16 cellular contexts compared by ENCODE assay signal in genomic region chr15:74573987-74574386, GRCh38. TPM values are rescaled to one million over a fixed set of nuclear protein-coding genes. Genes with fewer than 3 reads are reported as not detected.
A peak's percentile ranks its signal among the peaks of the same experiment; 100 is the strongest.
DNase-seq lines count a peak whose midpoint lies in the region; ATAC-seq, FAIRE-seq and TF ChIP-seq lines count a peak whose summit lies in the region.
"Had no signal": no experiment of that assay in that cellular context is flagged by ENCODE, and none has a peak within 500 bp of the region (broad histone marks: within the 10 kb centered on the region; RNA-seq: fewer than 3 reads in every experiment).

No MANE protein-coding gene starts in this region.

- H3K4me3 Mint-ChIP-seq in activated CD8-positive, alpha-beta memory T cell treated with anti-CD3 and anti-CD28 coated beads, Interleukin-2, amount 10 ng/mL, durations not matched to agents 7 days and 5 days: no peak overlapping the region
- H3K4me3 Mint-ChIP-seq in brain: no peak overlapping the region
- H3K4me3 Mint-ChIP-seq: CD8-positive, alpha-beta memory T cell had no signal

- peak; percentile 43 for DNase-seq in activated CD8-positive, alpha-beta memory T cell treated with anti-CD3 and anti-CD28 coated beads, Interleukin-2, amount 10 ng/mL, durations not matched to agents 7 days and 5 days
- no peak for DNase-seq in activated CD8-positive, alpha-beta memory T cell treated with anti-CD3 and anti-CD28 coated beads for 24 hours
- DNase-seq in M059J (ENCODE audit: low read depth): peak; percentile 15
- DNase-seq in lung microvascular endothelial cell (ENCODE audit: low read depth in 2 of 2): peak; percentile 63 to 86
- DNase-seq in pancreas: no peak
- no peak for DNase-seq in SW480 (ENCODE audit: low spot score)
- DNase-seq in GDM1 (lab: John Stamatoyannopoulos, UW): no peak
- DNase-seq: CD8-positive, alpha-beta memory T cell; GOT3; naive thymus-derived CD4-positive, alpha-beta T cell; NCI-H2029 treated with DMSO at 0.1 percent for 48 hours; NCI-H524 treated with DMSO at 0.1 percent for 48 hours; retina; stimulated activated CD4-positive, alpha-beta T cell treated with anti-CD3 and anti-CD28 coated beads, Interleukin-15, amount 100 ng/mL, for 24 hours; substantia nigra had no signal

- 96 to 97% methylated on average over 4 of the region's 4 CpGs for WGBS in pancreas, 2 donors

- peaks cover 0 to 7% (median 0%) of the 10 kb centered on the region in 3 donors for H3K36me3 ChIP-seq in pancreas

- no peak for TF ChIP-seq CTCF in brain (conservative IDR thresholded peaks at IDR 0.05)
- no peak for TF ChIP-seq CTCF in pancreas (IDR thresholded peaks at IDR 0.05)

- H3K9me3 ChIP-seq in pancreas: no peaks in the 10 kb centered on the region

- peaks cover 34% of the 10 kb centered on the region for H3K4me1 Mint-ChIP-seq in activated CD8-positive, alpha-beta memory T cell treated with anti-CD3 and anti-CD28 coated beads, Interleukin-2, amount 10 ng/mL, durations not matched to agents 7 days and 5 days
- H3K4me1 Mint-ChIP-seq in brain: peaks cover 30% of the 10 kb centered on the region

- no peaks in the 10 kb centered on the region for H3K4me1 ChIP-seq in pancreas

- CTCF ChIA-PET in activated CD8-positive, alpha-beta memory T cell treated with anti-CD3 and anti-CD28 coated beads, Interleukin-2, amount 10 ng/mL, durations not matched to agents 7 days and 5 days (lab: Charles Lee): no interaction called here

- H3K27me3 Mint-ChIP-seq in activated CD8-positive, alpha-beta memory T cell treated with anti-CD3 and anti-CD28 coated beads, Interleukin-2, amount 10 ng/mL, durations not matched to agents 7 days and 5 days: no peaks in the 10 kb centered on the region
- peaks cover 2% of the 10 kb centered on the region for H3K27me3 Mint-ChIP-seq in brain
- H3K27me3 Mint-ChIP-seq: CD8-positive, alpha-beta memory T cell; naive thymus-derived CD4-positive, alpha-beta T cell had no signal

- no peak overlapping the region for H3K4me3 ChIP-seq in pancreas

- no peak for FAIRE-seq in pancreas (lab: Jason Lieb, UNC)

- no peaks in the 10 kb centered on the region for H3K27me3 ChIP-seq in pancreas

- H3K27ac Mint-ChIP-seq in activated CD8-positive, alpha-beta memory T cell treated with anti-CD3 and anti-CD28 coated beads, Interleukin-2, amount 10 ng/mL, durations not matched to agents 7 days and 5 days: peak overlapping the region; percentile 51
- H3K27ac Mint-ChIP-seq in brain: peak overlapping the region in 4 of 5 experiments; percentile 28 to 80 (median 48)

- intact Hi-C loops in pancreas (cut with DNase I): no loop called here

- peak; percentile 53 for ATAC-seq in activated CD8-positive, alpha-beta memory T cell treated with anti-CD3 and anti-CD28 coated beads, Interleukin-2, amount 10 ng/mL, durations not matched to agents 7 days and 5 days
- no peak for ATAC-seq in pancreas
- ATAC-seq: naive thymus-derived CD4-positive, alpha-beta T cell had no signal

- no peak overlapping the region for H3K27ac ChIP-seq in pancreas

- no peaks in the 10 kb centered on the region for H3K9me3 Mint-ChIP-seq in activated CD8-positive, alpha-beta memory T cell treated with anti-CD3 and anti-CD28 coated beads, Interleukin-2, amount 10 ng/mL, durations not matched to agents 7 days and 5 days (ENCODE audit: low read depth)
- H3K9me3 Mint-ChIP-seq in brain: no peaks in the 10 kb centered on the region
- H3K9me3 Mint-ChIP-seq: CD8-positive, alpha-beta memory T cell; naive thymus-derived CD4-positive, alpha-beta T cell had no signal

- peaks cover 68% of the 10 kb centered on the region for H3K36me3 Mint-ChIP-seq in activated CD8-positive, alpha-beta memory T cell treated with anti-CD3 and anti-CD28 coated beads, Interleukin-2, amount 10 ng/mL, durations not matched to agents 7 days and 5 days
- H3K36me3 Mint-ChIP-seq in brain: peaks cover 57% of the 10 kb centered on the region

RNA-seq across cellular contexts. Expression of gene ARID3B, which starts 33.0 kb away (rescaled TPM):
- 10 to 100 TPM; 56.0 to 63.6 TPM for total RNA-seq in activated CD8-positive, alpha-beta memory T cell treated with anti-CD3 and anti-CD28 coated beads, Interleukin-2, amount 10 ng/mL, durations not matched to agents 7 days and 5 days
- 0.71 and 2.0 TPM in 2 replicates for total RNA-seq in M059J (2014; rRNA removed; shearing (Covaris generic))
- polyA plus RNA-seq in brain (ENCODE audit: insufficient read depth, low read depth, low replicate concordance) (4.1 TPM), pancreas (1 to 10 TPM; 4.2 to 4.8 TPM)
- total RNA-seq in lung microvascular endothelial cell (1.3 and 2.8 TPM in 2 replicates), pancreas (1 to 10 TPM; 2.9 to 4.5 (median 3.5) TPM)

RNA-seq across cellular contexts. Expression of gene CLK3, which starts 41.6 kb away (rescaled TPM):
- total RNA-seq in activated CD8-positive, alpha-beta memory T cell treated with anti-CD3 and anti-CD28 coated beads, Interleukin-2, amount 10 ng/mL, durations not matched to agents 7 days and 5 days: 100 to 1,000 TPM; 120 to 140 TPM
- total RNA-seq in M059J (2014; rRNA removed; shearing (Covaris generic)): 60.7 and 81.1 TPM in 2 replicates
- polyA plus RNA-seq in brain (ENCODE audit: insufficient read depth, low read depth, low replicate concordance) (61.8 TPM), pancreas (10 to 100 TPM; 63.1 to 89.9 TPM)
- total RNA-seq in lung microvascular endothelial cell (31.6 and 48.2 TPM in 2 replicates), pancreas (10 to 100 TPM; 23.1 to 42.2 (median 28.7) TPM)

Comparison
In these comparisons a context has a peak if more than half of its experiments do, and no peak if none do; other contexts are left out.
1. DNase-seq: peak in activated CD8-positive, alpha-beta memory T cell treated with anti-CD3 and anti-CD28 coated beads, Interleukin-2, amount 10 ng/mL, durations not matched to agents 7 days and 5 days (single experiment), M059J (single experiment) and lung microvascular endothelial cell (2 of 2); none in activated CD8-positive, alpha-beta memory T cell treated with anti-CD3 and anti-CD28 coated beads for 24 hours (single experiment), pancreas (0 of 6), SW480 (single experiment) and GDM1 (single experiment).
2. RNA of gene ARID3B, which starts 33.0 kb away (total RNA-seq): 56.0 to 63.6 TPM in activated CD8-positive, alpha-beta memory T cell treated with anti-CD3 and anti-CD28 coated beads, Interleukin-2, amount 10 ng/mL, durations not matched to agents 7 days and 5 days; 2.9 to 4.5 TPM in pancreas, 1.3 to 2.8 TPM in lung microvascular endothelial cell and 0.71 to 2.0 TPM in M059J; every median in the first group is over 10 times any median in the second.